In the genomic region with DNA sequence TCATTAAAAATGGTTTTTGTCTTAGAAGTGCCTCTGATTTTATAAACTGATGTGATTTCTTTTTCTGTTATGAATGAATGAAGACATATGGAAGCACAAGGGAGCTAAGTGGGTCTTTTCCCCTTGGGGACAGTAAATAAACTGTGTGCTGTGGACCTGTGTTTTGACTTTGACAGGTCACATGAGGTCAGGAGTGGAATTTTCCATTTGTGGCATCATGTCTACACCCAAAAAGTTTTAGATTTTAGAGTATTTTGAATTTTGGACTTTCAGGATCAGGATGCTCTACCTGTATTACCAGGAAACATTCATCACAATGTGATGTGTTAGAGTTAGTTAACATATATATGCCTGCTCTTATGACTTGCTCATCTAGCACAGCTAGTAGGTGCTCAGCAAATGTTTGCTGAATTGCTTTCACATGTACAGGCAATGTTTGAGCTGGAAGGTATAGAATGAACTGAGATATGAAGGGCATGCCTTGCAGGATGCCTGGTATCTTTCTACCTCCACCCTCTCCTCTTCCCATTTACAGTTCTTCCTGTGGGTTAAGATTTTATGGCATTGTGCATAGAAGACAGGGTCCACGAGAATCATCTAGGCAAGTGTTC, we compare ENCODE assay signal across 1 cellular context.
TF ChIP-seq lines count a peak whose summit lies in the region.

No MANE protein-coding gene starts in this region.

TF ChIP-seq in HepG2, 621 proteins besides CTCF, POLR2A, EP300 and RAD21 (continued from another document):
- peak; percentile 26; the same call in 1 of the 2 replicates for TF ChIP-seq ARID5B (CRISPR knock-in tag; IDR thresholded peaks at IDR 0.05)
- no peak for TF ChIP-seq ZNF607 (CRISPR knock-in tag; IDR thresholded peaks at IDR 0.05; ENCODE audit: borderline replicate concordance)
- TF ChIP-seq DR1 (CRISPR knock-in tag; IDR thresholded peaks at IDR 0.05): no peak
- TF ChIP-seq NR2F1 (CRISPR knock-in tag; IDR thresholded peaks at IDR 0.05): peak in 1 of 2 experiments; percentile 65; a peak in 3 of 4 replicates
- 0 out of 2 replicates have a peak, but pooled peaks have one; percentile 30 for TF ChIP-seq PAXIP1 (CRISPR knock-in tag; conservative IDR thresholded peaks at IDR 0.05)
- no peak for TF ChIP-seq SETDB1 (CRISPR knock-in tag; IDR thresholded peaks at IDR 0.05; ENCODE audit: borderline replicate concordance)
- TF ChIP-seq ETV5 (CRISPR knock-in tag; IDR thresholded peaks at IDR 0.05; ENCODE audit: borderline replicate concordance): no peak
- TF ChIP-seq KLF11 (CRISPR knock-in tag; IDR thresholded peaks at IDR 0.05): no peak
- no peak for TF ChIP-seq GABPA (IDR thresholded peaks at IDR 0.05; ENCODE audit: low read depth, low read length)
- TF ChIP-seq GABPA (CRISPR knock-in tag; IDR thresholded peaks at IDR 0.05; ENCODE audit: low read depth): no peak
- TF ChIP-seq ZNF576 (CRISPR knock-in tag; IDR thresholded peaks at IDR 0.05): no peak
